In the genomic region with DNA sequence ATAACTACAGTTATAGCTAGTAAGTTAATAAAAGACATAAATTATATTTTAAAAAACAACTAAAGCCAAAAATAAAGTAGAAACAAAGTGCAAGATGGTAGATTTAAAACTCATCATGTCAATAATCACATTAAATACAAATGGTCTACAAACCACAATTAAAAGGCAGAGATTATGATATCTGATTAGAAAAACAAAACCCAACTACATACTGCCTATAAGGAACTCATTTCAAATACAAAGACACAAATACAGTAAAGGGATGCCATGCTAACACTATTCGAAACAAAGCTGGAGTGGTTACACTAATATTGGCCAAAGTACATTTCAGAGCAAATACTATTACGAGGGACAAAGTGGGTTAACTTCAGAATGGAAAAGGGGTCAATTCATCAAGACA, we compare ENCODE assay signal across 28 cellular contexts.
"Had no signal": no experiment of that assay in that cellular context is flagged by ENCODE, and none has a peak within 500 bp of the region (broad histone marks: within the 10 kb centered on the region; RNA-seq: fewer than 3 reads in every experiment).

No MANE protein-coding gene starts in this region.

- H3K36me3 ChIP-seq: brain microvascular endothelial cell had no signal

- ATAC-seq: activated CD4-positive, alpha-beta T cell treated with anti-CD3 and anti-CD28 coated beads for 36 hours; activated naive CD4-positive, alpha-beta T cell treated with anti-CD3 and anti-CD28 coated beads, Interleukin-2, amount 50 U/mL, for 72 hours; activated T-cell treated with anti-CD3 and anti-CD28 coated beads, Interleukin-2, amount 50 U/mL, for 72 hours; esophagus mucosa had no signal

- H3K27ac Mint-ChIP-seq: activated CD4-positive, alpha-beta memory T cell treated with anti-CD3 and anti-CD28 coated beads, Interleukin-2, amount 10 ng/mL, durations not matched to agents 7 days and 5 days; activated CD4-positive, alpha-beta T cell treated with anti-CD3 and anti-CD28 coated beads for 36 hours; activated CD4-positive, alpha-beta T cell treated with anti-CD3 and anti-CD28 coated beads, Interleukin-2, amount 10 ng/mL, durations not matched to agents 7 days and 5 days; activated naive CD4-positive, alpha-beta T cell treated with anti-CD3 and anti-CD28 coated beads, Interleukin-2, amount 10 ng/mL, durations not matched to agents 7 days and 5 days; activated naive CD4-positive, alpha-beta T cell treated with anti-CD3 and anti-CD28 coated beads, Interleukin-2, amount 50 U/mL, for 72 hours; activated naive CD8-positive, alpha-beta T cell treated with anti-CD3 and anti-CD28 coated beads, Interleukin-2, amount 10 ng/mL, durations not matched to agents 7 days and 5 days; activated T-cell treated with anti-CD3 and anti-CD28 coated beads, Interleukin-2, amount 50 U/mL, for 24 hours; dendritic cell treated with granulocyte-macrophage colony-stimulating factor and Interleukin-4, amounts not matched to agents 40 ng/mL and 50 ng/mL, for 4 days; endodermal cell had no signal

- FAIRE-seq: bronchial epithelial cell, frontal cortex had no signal

- DNase-seq: activated CD4-positive, alpha-beta memory T cell treated with anti-CD3 and anti-CD28 coated beads, Interleukin-2, amount 10 ng/mL, durations not matched to agents 7 days and 5 days; activated CD4-positive, alpha-beta T cell treated with anti-CD3 and anti-CD28 coated beads for 36 hours; activated CD4-positive, alpha-beta T cell treated with anti-CD3 and anti-CD28 coated beads, Interleukin-2, amount 10 ng/mL, durations not matched to agents 7 days and 5 days; activated CD4-positive, alpha-beta T cell treated with anti-CD3 and anti-CD28 coated beads, Interleukin-2, amount 50 U/mL, for 4 hours; activated CD4-positive, CD25-positive, alpha-beta regulatory T cell; activated CD4-positive, CD25-positive, alpha-beta regulatory T cell treated with anti-CD3 and anti-CD28 coated beads, Interleukin-2, amount 50 U/mL, for 72 hours; activated CD8-positive, alpha-beta memory T cell treated with anti-CD3 and anti-CD28 coated beads, Interleukin-2, amount 50 U/mL, for 48 hours; activated gamma-delta T cell; activated naive CD4-positive, alpha-beta T cell; activated naive CD4-positive, alpha-beta T cell treated with anti-CD3 and anti-CD28 coated beads, Interleukin-2, amount 10 ng/mL, durations not matched to agents 7 days and 5 days; activated naive CD8-positive, alpha-beta T cell treated with anti-CD3 and anti-CD28 coated beads, Interleukin-2, amount 10 ng/mL, durations not matched to agents 7 days and 5 days; activated T-cell treated with anti-CD3 and anti-CD28 coated beads for 4 hours; activated T-cell treated with anti-CD3 and anti-CD28 coated beads, Interleukin-2, amount 50 U/mL, for 24 hours; activated T-cell treated with anti-CD3 and anti-CD28 coated beads, Interleukin-2, amount 50 U/mL, for 72 hours; brain microvascular endothelial cell; dorsolateral prefrontal cortex; effector memory CD4-positive, alpha-beta T cell; endodermal cell; foreskin fibroblast; head of caudate nucleus; hippocampal formation had no signal

- H3K27me3 ChIP-seq: brain microvascular endothelial cell, dorsolateral prefrontal cortex had no signal

- H3K4me3 Mint-ChIP-seq: activated CD4-positive, alpha-beta memory T cell treated with anti-CD3 and anti-CD28 coated beads, Interleukin-2, amount 10 ng/mL, durations not matched to agents 7 days and 5 days; activated CD4-positive, alpha-beta T cell treated with anti-CD3 and anti-CD28 coated beads for 36 hours; activated CD4-positive, alpha-beta T cell treated with anti-CD3 and anti-CD28 coated beads, Interleukin-2, amount 10 ng/mL, durations not matched to agents 7 days and 5 days; activated naive CD4-positive, alpha-beta T cell treated with anti-CD3 and anti-CD28 coated beads, Interleukin-2, amount 10 ng/mL, durations not matched to agents 7 days and 5 days; activated naive CD8-positive, alpha-beta T cell treated with anti-CD3 and anti-CD28 coated beads, Interleukin-2, amount 10 ng/mL, durations not matched to agents 7 days and 5 days; activated T-cell treated with anti-CD3 and anti-CD28 coated beads, Interleukin-2, amount 50 U/mL, for 24 hours; central memory CD8-positive, alpha-beta T cell; dendritic cell treated with granulocyte-macrophage colony-stimulating factor and Interleukin-4, amounts not matched to agents 40 ng/mL and 50 ng/mL, for 4 days; endodermal cell had no signal

- H3K9me3 Mint-ChIP-seq: central memory CD8-positive, alpha-beta T cell had no signal

- H3K4me3 ChIP-seq: coronary artery, dorsolateral prefrontal cortex had no signal

- H3K27me3 Mint-ChIP-seq: activated CD4-positive, alpha-beta memory T cell treated with anti-CD3 and anti-CD28 coated beads, Interleukin-2, amount 10 ng/mL, durations not matched to agents 7 days and 5 days; activated CD4-positive, alpha-beta T cell treated with anti-CD3 and anti-CD28 coated beads for 36 hours; activated CD4-positive, alpha-beta T cell treated with anti-CD3 and anti-CD28 coated beads, Interleukin-2, amount 10 ng/mL, durations not matched to agents 7 days and 5 days; activated naive CD4-positive, alpha-beta T cell treated with anti-CD3 and anti-CD28 coated beads, Interleukin-2, amount 10 ng/mL, durations not matched to agents 7 days and 5 days; activated naive CD8-positive, alpha-beta T cell treated with anti-CD3 and anti-CD28 coated beads, Interleukin-2, amount 10 ng/mL, durations not matched to agents 7 days and 5 days; activated T-cell treated with anti-CD3 and anti-CD28 coated beads, Interleukin-2, amount 50 U/mL, for 24 hours; central memory CD8-positive, alpha-beta T cell; dendritic cell treated with granulocyte-macrophage colony-stimulating factor and Interleukin-4, amounts not matched to agents 40 ng/mL and 50 ng/mL, for 4 days had no signal

- H3K27ac ChIP-seq: brain microvascular endothelial cell, coronary artery, dorsolateral prefrontal cortex had no signal
